In the genomic region with DNA sequence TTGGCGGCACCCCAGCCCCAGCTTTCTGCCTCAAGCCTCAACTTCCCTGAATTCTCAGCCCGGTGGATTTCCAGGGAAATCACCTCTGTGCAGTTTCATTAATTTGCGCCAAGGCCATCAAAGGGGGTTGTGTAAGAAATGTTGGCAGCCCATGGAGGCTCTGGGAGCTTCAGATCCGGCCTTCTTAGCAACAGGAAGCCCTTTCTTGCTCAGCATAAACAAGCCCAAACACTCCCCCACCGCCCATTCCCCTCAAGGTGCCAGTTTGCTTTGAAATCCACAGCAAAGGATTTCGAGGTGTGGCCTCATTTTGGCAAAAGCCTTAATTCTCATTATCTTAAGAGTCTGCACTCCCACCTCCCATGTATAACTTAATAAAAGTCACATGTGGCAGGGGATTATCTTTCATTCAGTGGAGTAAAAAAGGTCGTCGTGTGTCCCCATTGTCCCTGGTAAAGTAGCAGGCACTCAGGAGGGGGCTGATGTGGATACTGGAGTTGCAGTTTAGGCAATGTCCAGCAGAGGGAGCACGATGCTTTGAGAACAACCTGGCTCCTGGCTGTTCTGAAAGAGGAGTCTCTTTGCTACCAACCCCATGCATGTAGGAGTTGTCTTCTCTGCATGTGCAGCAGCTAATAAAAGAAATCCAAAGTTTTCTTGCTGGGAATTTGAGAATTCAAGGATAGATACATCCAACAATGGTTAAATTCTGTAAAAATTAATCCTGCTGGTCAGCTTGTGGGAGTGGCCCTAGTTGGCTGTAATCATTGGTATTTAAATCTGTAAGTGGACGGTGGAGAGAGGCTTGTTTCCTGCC, we compare ENCODE assay signal across 8 cellular contexts. TPM values are rescaled to one million over a fixed set of nuclear protein-coding genes. Genes with fewer than 3 reads are reported as not detected.
DNase-seq lines count a peak whose midpoint lies in the region; ATAC-seq and TF ChIP-seq lines count a peak whose summit lies in the region.

No MANE protein-coding gene starts in this region.

- TF ChIP-seq CTCF in GM12864 (IDR thresholded peaks at IDR 0.05; ENCODE audit: low read depth, low read length, missing control alignments): peak; percentile 95
- peak; percentile 91 to 95 for TF ChIP-seq CTCF in right atrium auricular region (IDR thresholded peaks at IDR 0.05)
- TF ChIP-seq CTCF in retinal pigment epithelial cell (conservative IDR thresholded peaks at IDR 0.05; ENCODE audit: low read depth, low read length): peak; percentile 98

- no peak overlapping the region for H3K4me3 Mint-ChIP-seq in T-cell

- H3K27me3 Mint-ChIP-seq in T-cell: peaks cover 0 to 7% of the 10 kb centered on the region in 2 donors

- H3K4me1 ChIP-seq in right atrium auricular region: peaks cover 0 to 11% of the 10 kb centered on the region in 2 donors

- no peak overlapping the region for H3K4me3 ChIP-seq in GM12864 (ENCODE audit: low read depth, low read length)
- H3K4me3 ChIP-seq in right atrium auricular region: no peak overlapping the region
- no peak overlapping the region for H3K4me3 ChIP-seq in retinal pigment epithelial cell (ENCODE audit: low read length)

- no peaks in the 10 kb centered on the region for H3K36me3 ChIP-seq in right atrium auricular region

- POLR2A ChIA-PET in T-cell (lab: Charles Lee): interaction anchor here in 1 of 2 donors (0.5 kb wide), 1 partner anchor 881 kb away, joined by 6 read pairs; no protein-coding TSS in a partner anchor

- H3K27ac ChIP-seq in right atrium auricular region: no peak overlapping the region

- no peaks in the 10 kb centered on the region for H3K9me3 Mint-ChIP-seq in T-cell

- H3K36me3 Mint-ChIP-seq in T-cell: no peaks in the 10 kb centered on the region

- H3K27ac Mint-ChIP-seq in T-cell: no peak overlapping the region

- CTCF ChIA-PET in T-cell (lab: Charles Lee): interaction anchor here (0.8 to 1.4 kb wide), 5 partner anchors 13 to 407 kb away, joined by 3 to 6 read pairs (median 4); no protein-coding TSS in a partner anchor

- H3K4me1 Mint-ChIP-seq in T-cell: no peaks in the 10 kb centered on the region

- no peaks in the 10 kb centered on the region for H3K27me3 ChIP-seq in right atrium auricular region

- ATAC-seq in HG02571 (IDR thresholded peaks at IDR 0.05; ENCODE audit: unreplicated experiment) (peak; percentile 77), T-cell (replicated peaks in 1 of 4) (peak; percentile 57 to 76 (median 74)), GM21737 (IDR thresholded peaks at IDR 0.05; ENCODE audit: unreplicated experiment) (no peak)

- DNase-seq in GM12864 (ENCODE audit: low read depth) (peak; percentile 45), NCI-H1105 treated with DMSO at 0.1 percent for 48 hours (lab: John Stamatoyannopoulos, UW) (peak; percentile 44), T-cell (peak; percentile 15 to 74 (median 60)), amniotic epithelial cell (ENCODE audit: low read depth) (peak; percentile 66), right atrium auricular region (ENCODE audit: low spot score) (peak; percentile 87), retinal pigment epithelial cell (ENCODE audit: low read depth) (peak; percentile 33)

- H3K9me3 ChIP-seq in right atrium auricular region: no peaks in the 10 kb centered on the region

RNA-seq across cellular contexts. Expression of gene EBLN2, which starts 39.5 kb away (rescaled TPM):
- total RNA-seq in T-cell (10 to 100 TPM in 2 of 5 donors, 1 to 10 TPM in 3; 6.6 to 12.8 (median 8.1) TPM), right atrium auricular region (1 to 10 TPM in 1 of 2 donors, under 1 TPM in 1; 0.67 to 1.4 TPM)

Comparison
In these comparisons a context has a peak if more than half of its experiments do, and no peak if none do; other contexts are left out.
1. DNase-seq: peak in every context shown above with its lines; median percentile 87 in right atrium auricular region; 66 in amniotic epithelial cell; 60 in T-cell; 45 in GM12864; 44 in NCI-H1105 treated with DMSO at 0.1 percent for 48 hours; 33 in retinal pigment epithelial cell.